Comparison of ENCODE assay signal across 8 cellular contexts in genomic region chr20:2840138-2840966, GRCh38. TPM values are rescaled to one million over a fixed set of nuclear protein-coding genes. Genes with fewer than 3 reads are reported as not detected.
A peak's percentile ranks its signal among the peaks of the same experiment; 100 is the strongest.
DNase-seq lines count a peak whose midpoint lies in the region; ATAC-seq and TF ChIP-seq lines count a peak whose summit lies in the region.

Gene PCED1A, minus strand, starts transcription at chr20:2840655. Its CDS starts 743 bp downstream, at chr20:2839912.
Gene VPS16, plus strand, starts transcription at chr20:2840745. Its CDS starts 30 bp downstream, at chr20:2840775.

- H3K4me1 Mint-ChIP-seq in activated naive CD4-positive, alpha-beta T cell treated with anti-CD3 and anti-CD28 coated beads, Interleukin-2, amount 50 U/mL, for 24 hours = peaks cover 42% of the 10 kb centered on the region
- H3K4me1 Mint-ChIP-seq in glutamatergic neuron (ENCODE audit: low read depth, unreplicated experiment) (peaks cover 4% of the 10 kb centered on the region), osteocyte (ENCODE audit: unreplicated experiment) (peaks cover 16% of the 10 kb centered on the region)

- H3K4me3 ChIP-seq in HAP-1 = peak within 1 kb of the TSS; percentile 80
- H3K4me3 ChIP-seq in MM.1S (ENCODE audit: low read length) = peak within 1 kb of the TSS; percentile 97
- peak within 1 kb of the TSS; percentile 86 for H3K4me3 ChIP-seq in thymus (ENCODE audit: low read length)

- H3K79me2 ChIP-seq in MM.1S (ENCODE audit: low read length) = peaks cover 10% of the 10 kb centered on the region

- WGBS in thymus = 6% methylated on average over 98 of the region's 98 CpGs

- TF ChIP-seq CTCF in MM.1S (IDR thresholded peaks at IDR 0.05; ENCODE audit: low read length) (no peak), glutamatergic neuron (IDR thresholded peaks at IDR 0.05; ENCODE audit: partially characterized antibody, unreplicated experiment) (no peak), osteocyte (IDR thresholded peaks at IDR 0.05) (no peak)

- H3K36me3 Mint-ChIP-seq in activated naive CD4-positive, alpha-beta T cell treated with anti-CD3 and anti-CD28 coated beads, Interleukin-2, amount 50 U/mL, for 24 hours = peaks cover 6% of the 10 kb centered on the region
- peaks cover 7% of the 10 kb centered on the region for H3K36me3 Mint-ChIP-seq in glutamatergic neuron (ENCODE audit: unreplicated experiment)
- H3K36me3 Mint-ChIP-seq in osteocyte (ENCODE audit: unreplicated experiment) = peaks cover 18% of the 10 kb centered on the region

- DNase-seq in GF-D8 (lab: John Stamatoyannopoulos, UW) (peak; percentile 51), HAP-1 (ENCODE audit: low spot score in 2 of 2) (peak; percentile 78 to 91), MM.1S (peak; percentile 82), glutamatergic neuron (peak; percentile 90), osteocyte (ENCODE audit: extremely low spot score, unreplicated experiment) (peak; percentile 96)

- peak within 1 kb of the TSS; percentile 95 for H3K4me3 Mint-ChIP-seq in activated naive CD4-positive, alpha-beta T cell treated with anti-CD3 and anti-CD28 coated beads, Interleukin-2, amount 50 U/mL, for 24 hours
- H3K4me3 Mint-ChIP-seq in glutamatergic neuron (ENCODE audit: unreplicated experiment) = peak within 1 kb of the TSS; percentile 93
- H3K4me3 Mint-ChIP-seq in osteocyte (ENCODE audit: unreplicated experiment) = peak within 1 kb of the TSS; percentile 85

- peak within 1 kb of the TSS; percentile 94 for H3K9ac ChIP-seq in MM.1S (ENCODE audit: low read length)

- no peaks in the 10 kb centered on the region for H3K9me3 Mint-ChIP-seq in activated naive CD4-positive, alpha-beta T cell treated with anti-CD3 and anti-CD28 coated beads, Interleukin-2, amount 50 U/mL, for 24 hours
- H3K9me3 Mint-ChIP-seq in glutamatergic neuron (ENCODE audit: unreplicated experiment) = peaks cover 2% of the 10 kb centered on the region
- no peaks in the 10 kb centered on the region for H3K9me3 Mint-ChIP-seq in osteocyte (ENCODE audit: unreplicated experiment)

- H3K9me3 ChIP-seq in HAP-1 = no peaks in the 10 kb centered on the region
- no peaks in the 10 kb centered on the region for H3K9me3 ChIP-seq in MM.1S (replicated peaks; ENCODE audit: insufficient read depth, low read length)
- no peaks in the 10 kb centered on the region for H3K9me3 ChIP-seq in thymus (ENCODE audit: control insufficient read depth)

- peak within 1 kb of the TSS; percentile 96 for H3K4me2 ChIP-seq in MM.1S (ENCODE audit: low read depth, low read length)

- H3K27me3 Mint-ChIP-seq in activated naive CD4-positive, alpha-beta T cell treated with anti-CD3 and anti-CD28 coated beads, Interleukin-2, amount 50 U/mL, for 24 hours = no peaks in the 10 kb centered on the region
- H3K27me3 Mint-ChIP-seq in glutamatergic neuron (ENCODE audit: unreplicated experiment) (peaks cover 6% of the 10 kb centered on the region), osteocyte (ENCODE audit: unreplicated experiment) (no peaks in the 10 kb centered on the region)

- H3K9me2 ChIP-seq in MM.1S (replicated peaks; ENCODE audit: insufficient read depth, low read length) = no peaks in the 10 kb centered on the region

- peak within 1 kb of the TSS; percentile 99 for H3K27ac Mint-ChIP-seq in activated naive CD4-positive, alpha-beta T cell treated with anti-CD3 and anti-CD28 coated beads, Interleukin-2, amount 50 U/mL, for 24 hours
- H3K27ac Mint-ChIP-seq in glutamatergic neuron (ENCODE audit: unreplicated experiment) = peak within 1 kb of the TSS; percentile 48
- peak within 1 kb of the TSS; percentile 91 for H3K27ac Mint-ChIP-seq in osteocyte (ENCODE audit: unreplicated experiment)

- H4K20me1 ChIP-seq in MM.1S (ENCODE audit: insufficient read depth, low read length) = no peaks in the 10 kb centered on the region

- H3K27me3 ChIP-seq in HAP-1 (ENCODE audit: low read depth) (no peaks in the 10 kb centered on the region), MM.1S (replicated peaks; ENCODE audit: insufficient read depth, low read length) (no peaks in the 10 kb centered on the region), thymus (ENCODE audit: control insufficient read depth, insufficient read depth) (no peaks in the 10 kb centered on the region)

- H3K4me1 ChIP-seq in HAP-1 (peaks cover 3% of the 10 kb centered on the region; the same call in 1 of the 2 replicates), MM.1S (ENCODE audit: low read length) (peaks cover 5% of the 10 kb centered on the region; the same call in 1 of the 2 replicates), thymus (ENCODE audit: control insufficient read depth, insufficient read depth, low read length) (peaks cover 11% of the 10 kb centered on the region)

- peak within 1 kb of the TSS; percentile 97 for H2AFZ ChIP-seq in MM.1S (ENCODE audit: low read length)

- in situ Hi-C loops in HAP-1 (cut with MboI; ENCODE audit: low sequenced_read_pairs) = no loop called here

- no peaks in the 10 kb centered on the region for H3F3A ChIP-seq in MM.1S (ENCODE audit: insufficient read depth, low read length)

- H3K27ac ChIP-seq in MM.1S (ENCODE audit: low read length) (peak within 1 kb of the TSS; percentile 44; the same call in 1 of the 2 replicates), thymus (ENCODE audit: low read depth) (peak within 1 kb of the TSS; percentile 93)

- peaks cover 5% of the 10 kb centered on the region; the same call in 1 of the 2 replicates for H3K36me3 ChIP-seq in HAP-1 (replicated peaks)
- no peaks in the 10 kb centered on the region for H3K36me3 ChIP-seq in MM.1S (replicated peaks; ENCODE audit: insufficient read depth, low read length)
- H3K36me3 ChIP-seq in thymus (ENCODE audit: control insufficient read depth, insufficient read depth) = peaks cover 6% of the 10 kb centered on the region

- ATAC-seq in SK-N-SH treated with all-trans-retinoic acid at 6 μM for 48 hours = peak; percentile 99

TF ChIP-seq in SK-N-SH treated with all-trans-retinoic acid at 6 μM for 48 hours, 23 proteins besides CTCF, POLR2A, EP300 and RAD21 (continues in another document):
- TF ChIP-seq RARB (CRISPR knock-in tag; IDR thresholded peaks at IDR 0.05) (no peak), ZNF70 (CRISPR knock-in tag; IDR thresholded peaks at IDR 0.05) (no peak), ZFP3 (CRISPR knock-in tag; IDR thresholded peaks at IDR 0.05) (peak; percentile 90), ISL1 (CRISPR knock-in tag; IDR thresholded peaks at IDR 0.05) (no peak), ZNF8 (CRISPR knock-in tag; IDR thresholded peaks at IDR 0.05) (no peak), TOX (CRISPR knock-in tag; IDR thresholded peaks at IDR 0.05; ENCODE audit: borderline replicate concordance) (no peak), CSDC2 (CRISPR knock-in tag; IDR thresholded peaks at IDR 0.05) (no peak), ZC3H10 (CRISPR knock-in tag; IDR thresholded peaks at IDR 0.05) (no peak)
- TF ChIP-seq, protein P1, sequence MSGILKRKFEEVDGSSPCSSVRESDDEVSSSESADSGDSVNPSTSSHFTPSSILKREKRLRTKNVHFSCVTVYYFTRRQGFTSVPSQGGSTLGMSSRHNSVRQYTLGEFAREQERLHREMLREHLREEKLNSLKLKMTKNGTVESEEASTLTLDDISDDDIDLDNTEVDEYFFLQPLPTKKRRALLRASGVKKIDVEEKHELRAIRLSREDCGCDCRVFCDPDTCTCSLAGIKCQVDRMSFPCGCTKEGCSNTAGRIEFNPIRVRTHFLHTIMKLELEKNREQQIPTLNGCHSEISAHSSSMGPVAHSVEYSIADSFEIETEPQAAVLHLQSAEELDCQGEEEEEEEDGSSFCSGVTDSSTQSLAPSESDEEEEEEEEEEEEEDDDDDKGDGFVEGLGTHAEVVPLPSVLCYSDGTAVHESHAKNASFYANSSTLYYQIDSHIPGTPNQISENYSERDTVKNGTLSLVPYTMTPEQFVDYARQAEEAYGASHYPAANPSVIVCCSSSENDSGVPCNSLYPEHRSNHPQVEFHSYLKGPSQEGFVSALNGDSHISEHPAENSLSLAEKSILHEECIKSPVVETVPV (CRISPR knock-in tag; IDR thresholded peaks at IDR 0.05) = no peak
- TF ChIP-seq, protein P2, sequence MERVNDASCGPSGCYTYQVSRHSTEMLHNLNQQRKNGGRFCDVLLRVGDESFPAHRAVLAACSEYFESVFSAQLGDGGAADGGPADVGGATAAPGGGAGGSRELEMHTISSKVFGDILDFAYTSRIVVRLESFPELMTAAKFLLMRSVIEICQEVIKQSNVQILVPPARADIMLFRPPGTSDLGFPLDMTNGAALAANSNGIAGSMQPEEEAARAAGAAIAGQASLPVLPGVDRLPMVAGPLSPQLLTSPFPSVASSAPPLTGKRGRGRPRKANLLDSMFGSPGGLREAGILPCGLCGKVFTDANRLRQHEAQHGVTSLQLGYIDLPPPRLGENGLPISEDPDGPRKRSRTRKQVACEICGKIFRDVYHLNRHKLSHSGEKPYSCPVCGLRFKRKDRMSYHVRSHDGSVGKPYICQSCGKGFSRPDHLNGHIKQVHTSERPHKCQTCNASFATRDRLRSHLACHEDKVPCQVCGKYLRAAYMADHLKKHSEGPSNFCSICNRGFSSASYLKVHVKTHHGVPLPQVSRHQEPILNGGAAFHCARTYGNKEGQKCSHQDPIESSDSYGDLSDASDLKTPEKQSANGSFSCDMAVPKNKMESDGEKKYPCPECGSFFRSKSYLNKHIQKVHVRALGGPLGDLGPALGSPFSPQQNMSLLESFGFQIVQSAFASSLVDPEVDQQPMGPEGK (CRISPR knock-in tag; IDR thresholded peaks at IDR 0.05; ENCODE audit: borderline replicate concordance) = no peak

RNA-seq across cellular contexts. Expression of gene PCED1A, which starts in this region (rescaled TPM):
- total RNA-seq in glutamatergic neuron (ENCODE audit: unreplicated experiment) (41.6 TPM), osteocyte (68.3 and 80.8 TPM in 2 replicates)
- 105 TPM for polyA plus RNA-seq in thymus

RNA-seq across cellular contexts. Expression of gene VPS16, which starts in this region (rescaled TPM):
- total RNA-seq in glutamatergic neuron (ENCODE audit: unreplicated experiment) (46.3 TPM), osteocyte (45.2 and 51.1 TPM in 2 replicates)
- polyA plus RNA-seq in thymus = 93.3 TPM

Comparison
In these comparisons a context has a peak if more than half of its experiments do, and no peak if none do; other contexts are left out.
1. Peak in every context shown above with its lines: DNase-seq, ATAC-seq, H3K4me3 ChIP-seq and H3K27ac ChIP-seq.
2. H3K27ac Mint-ChIP-seq: peak in every context shown above with its lines; median percentile 99 in activated naive CD4-positive, alpha-beta T cell treated with anti-CD3 and anti-CD28 coated beads, Interleukin-2, amount 50 U/mL, for 24 hours; 91 in osteocyte; 48 in glutamatergic neuron.